18 cellular contexts compared by ENCODE assay signal in genomic region chr16:8733849-8734540, GRCh38. TPM values are rescaled to one million over a fixed set of nuclear protein-coding genes. Genes with fewer than 3 reads are reported as not detected.
A peak's percentile ranks its signal among the peaks of the same experiment; 100 is the strongest.
DNase-seq lines count a peak whose midpoint lies in the region; ATAC-seq, FAIRE-seq and TF ChIP-seq lines count a peak whose summit lies in the region.
"Had no signal": no experiment of that assay in that cellular context is flagged by ENCODE, and none has a peak within 500 bp of the region (broad histone marks: within the 10 kb centered on the region; RNA-seq: fewer than 3 reads in every experiment).

No MANE protein-coding gene starts in this region.

- H3K9ac ChIP-seq in H1 (replicated peaks in 1 of 4; ENCODE audit: extremely low read depth in 1 of 4, low read depth in 3 of 4, low read length in 3 of 4), result no peak overlapping the region
- H3K9ac ChIP-seq: BLaER1 had no signal

- no peak overlapping the region for H3K14ac ChIP-seq in H1 (ENCODE audit: insufficient read length)

- H3K4ac ChIP-seq in H1 (replicated peaks; ENCODE audit: insufficient read length, low read depth, low read length), result no peak overlapping the region

- H3K9me3 ChIP-seq in H1 (ENCODE audit: insufficient read depth in 2 of 2, low read depth in 1 of 2, low read length in 1 of 2) (peaks cover 8 to 11% of the 10 kb centered on the region in 2 experiments; a peak in 3 of 4 replicates), ovary (no peaks in the 10 kb centered on the region)
- H3K9me3 ChIP-seq: Caco-2 had no signal

- no peak overlapping the region for H2BK5ac ChIP-seq in H1 (ENCODE audit: low read depth, low read length)

- H4K8ac ChIP-seq in H1 (ENCODE audit: extremely low read depth, insufficient read depth, low read length), result no peak overlapping the region

- TF ChIP-seq POLR2A in H1 (IDR thresholded peaks at IDR 0.05; ENCODE audit: control extremely low read depth in 1 of 2, low read depth in 2 of 2, low read length in 2 of 2) (no peak), ovary (IDR thresholded peaks at IDR 0.05) (no peak)

- H2BK120ac ChIP-seq in H1 (replicated peaks; ENCODE audit: low read depth, low read length), result no peak overlapping the region

- H3K4me3 ChIP-seq in H1 (ENCODE audit: extremely low read depth in 1 of 4, insufficient read depth in 2 of 4, low read depth in 3 of 4, low read length in 4 of 4), result no peak overlapping the region
- no peak overlapping the region for H3K4me3 ChIP-seq in ovary
- H3K4me3 ChIP-seq: BLaER1, GM12878 had no signal

- no peak for TF ChIP-seq EP300 in H1 (IDR thresholded peaks at IDR 0.05; ENCODE audit: borderline replicate concordance in 1 of 2, low read depth in 2 of 2, low read length in 2 of 2)
- no peak for TF ChIP-seq EP300 in ovary (IDR thresholded peaks at IDR 0.05)

- WGBS in H1 (ENCODE audit: extremely low coverage in 1 of 2, insufficient coverage in 1 of 2, insufficient read length in 1 of 2, insufficient replicate concordance in 2 of 2, low coverage in 1 of 2, low lambda C conversion rate in 2 of 2, missing lambda C conversion rate in 1 of 2), 2 experiments, result 94% methylated on average over 5 of the region's 5 CpGs; no CpG with 5 or more reads in 1 of the 2 experiments
- 93 to 95% (median 94%) methylated on average over 5 of the region's 5 CpGs for WGBS in ovary, 3 donors

- POLR2A ChIA-PET in H1 (lab: Charles Lee; ENCODE audit: partially characterized antibody), result no interaction called here
- POLR2A ChIA-PET in naive thymus-derived CD8-positive, alpha-beta T cell (lab: Charles Lee), result no interaction called here

- no peak overlapping the region for H2BK20ac ChIP-seq in H1 (ENCODE audit: low read length)

- H3K9me3 Mint-ChIP-seq in IgD-negative memory B cell, result peaks cover 0 to 2% (median 0%) of the 10 kb centered on the region in 3 donors
- H3K9me3 Mint-ChIP-seq in glutamatergic neuron (ENCODE audit: unreplicated experiment), result peaks cover 13% of the 10 kb centered on the region
- H3K9me3 Mint-ChIP-seq in naive thymus-derived CD8-positive, alpha-beta T cell, result peaks cover 0 to 8% (median 0%) of the 10 kb centered on the region in 9 donors
- no peaks in the 10 kb centered on the region for H3K9me3 Mint-ChIP-seq in natural killer cell treated with Interleukin-12 subunit alpha and Interleukin-12 subunit beta and Interleukin-15 and Interleukin-18, amount 100 ng/mL, for 72 hours

- H4K91ac ChIP-seq in H1 (replicated peaks; ENCODE audit: insufficient read length, low read length), result no peak overlapping the region

- H3K56ac ChIP-seq in H1 (replicated peaks; ENCODE audit: insufficient read length, low read depth, low read length), result no peak overlapping the region

- H2BK15ac ChIP-seq in H1 (ENCODE audit: low read length), result no peak overlapping the region

- no peak overlapping the region for H2BK12ac ChIP-seq in H1 (ENCODE audit: low read depth, low read length)

- TF ChIP-seq RAD21 in H1 (IDR thresholded peaks at IDR 0.05 in 1 of 2, conservative IDR thresholded peaks at IDR 0.05 in 1 of 2; ENCODE audit: low read depth in 2 of 2, low read length in 2 of 2), result no peak

- H3K4me1 ChIP-seq in H1 (replicated peaks in 1 of 4; ENCODE audit: control insufficient read depth in 3 of 4, insufficient read depth in 4 of 4, low read length in 3 of 4) (peaks cover 0 to 3% (median 0%) of the 10 kb centered on the region in 4 experiments; a peak in 2 of 7 replicates), ovary (ENCODE audit: insufficient read depth) (no peaks in the 10 kb centered on the region)
- H3K4me1 ChIP-seq: Caco-2 had no signal

- H3K27me3 ChIP-seq in H1 (replicated peaks in 1 of 4; ENCODE audit: control insufficient read depth in 3 of 4, extremely low read depth in 1 of 4, insufficient read depth in 3 of 4, low read length in 3 of 4) (no peaks in the 10 kb centered on the region), ovary (no peaks in the 10 kb centered on the region)
- H3K27me3 ChIP-seq: BLaER1 had no signal

- H3K4me2 ChIP-seq in H1 (ENCODE audit: insufficient read depth in 1 of 2, low read depth in 2 of 2, low read length in 2 of 2), result no peak overlapping the region
- H3K4me2 ChIP-seq: BLaER1 had no signal

- no peak for ATAC-seq in naive thymus-derived CD8-positive, alpha-beta T cell
- ATAC-seq in natural killer cell treated with Interleukin-12 subunit alpha and Interleukin-12 subunit beta and Interleukin-15 and Interleukin-18, amount 100 ng/mL, for 72 hours, result no peak
- ATAC-seq: GM12878 had no signal

- DNase-seq in NCI-H510A treated with DMSO at 0.1 percent for 48 hours (lab: John Stamatoyannopoulos, UW) (peak; percentile 32), NCI-H510A (lab: John Stamatoyannopoulos, UW) (no peak), H1 (ENCODE audit: low read depth in 1 of 2, low spot score in 2 of 2) (no peak), glutamatergic neuron (no peak), ovary (no peak)
- DNase-seq in naive thymus-derived CD8-positive, alpha-beta T cell, result no peak
- DNase-seq in natural killer cell treated with Interleukin-12 subunit alpha and Interleukin-12 subunit beta and Interleukin-15 and Interleukin-18, amount 100 ng/mL, for 72 hours (ENCODE audit: low spot score), result no peak
- DNase-seq: AML-193; Caco-2; CD8-positive, alpha-beta memory T cell; DMS79; HCEC 1CT had no signal

- H2AFZ ChIP-seq in H1 (ENCODE audit: low read length), result no peak overlapping the region

- H3K27ac Mint-ChIP-seq in IgD-negative memory B cell (peak overlapping the region in 2 of 3 donors; percentile 10 to 16), glutamatergic neuron (ENCODE audit: unreplicated experiment) (peak overlapping the region; percentile 62)
- no peak overlapping the region for H3K27ac Mint-ChIP-seq in naive thymus-derived CD8-positive, alpha-beta T cell
- no peak overlapping the region for H3K27ac Mint-ChIP-seq in natural killer cell treated with Interleukin-12 subunit alpha and Interleukin-12 subunit beta and Interleukin-15 and Interleukin-18, amount 100 ng/mL, for 72 hours
- H3K27ac Mint-ChIP-seq: CD8-positive, alpha-beta memory T cell had no signal

- H2AK5ac ChIP-seq in H1 (ENCODE audit: low read depth, low read length), result no peak overlapping the region

- H3K36me3 ChIP-seq in H1 (ENCODE audit: control insufficient read depth in 2 of 4, insufficient read depth in 4 of 4, low read length in 3 of 4), result no peaks in the 10 kb centered on the region
- H3K36me3 ChIP-seq in ovary, result no peaks in the 10 kb centered on the region

- no peak overlapping the region for H3K4me3 Mint-ChIP-seq in IgD-negative memory B cell
- H3K4me3 Mint-ChIP-seq in glutamatergic neuron (ENCODE audit: unreplicated experiment), result no peak overlapping the region
- H3K4me3 Mint-ChIP-seq in naive thymus-derived CD8-positive, alpha-beta T cell, result no peak overlapping the region
- no peak overlapping the region for H3K4me3 Mint-ChIP-seq in natural killer cell treated with Interleukin-12 subunit alpha and Interleukin-12 subunit beta and Interleukin-15 and Interleukin-18, amount 100 ng/mL, for 72 hours
- H3K4me3 Mint-ChIP-seq: CD8-positive, alpha-beta memory T cell had no signal

- no peaks in the 10 kb centered on the region for H3K79me1 ChIP-seq in H1 (ENCODE audit: low read depth, low read length)

- TF ChIP-seq CTCF in H1 (IDR thresholded peaks at IDR 0.05; ENCODE audit: control extremely low read depth in 1 of 3, insufficient read depth in 1 of 3, low read depth in 1 of 3, low read length in 3 of 3), result no peak
- TF ChIP-seq CTCF in glutamatergic neuron (IDR thresholded peaks at IDR 0.05; ENCODE audit: partially characterized antibody, unreplicated experiment), result no peak
- TF ChIP-seq CTCF in ovary (IDR thresholded peaks at IDR 0.05), result no peak

- no peaks in the 10 kb centered on the region for H3K27me3 Mint-ChIP-seq in IgD-negative memory B cell
- peaks cover 14% of the 10 kb centered on the region for H3K27me3 Mint-ChIP-seq in glutamatergic neuron (ENCODE audit: unreplicated experiment)
- H3K27me3 Mint-ChIP-seq in naive thymus-derived CD8-positive, alpha-beta T cell, result no peaks in the 10 kb centered on the region
- H3K27me3 Mint-ChIP-seq in natural killer cell treated with Interleukin-12 subunit alpha and Interleukin-12 subunit beta and Interleukin-15 and Interleukin-18, amount 100 ng/mL, for 72 hours, result no peaks in the 10 kb centered on the region
- H3K27me3 Mint-ChIP-seq: CD8-positive, alpha-beta memory T cell had no signal

- peaks cover 12 to 20% (median 20%) of the 10 kb centered on the region in 3 donors for H3K4me1 Mint-ChIP-seq in IgD-negative memory B cell
- peaks cover 15% of the 10 kb centered on the region for H3K4me1 Mint-ChIP-seq in glutamatergic neuron (ENCODE audit: low read depth, unreplicated experiment)
- peaks cover 0 to 11% (median 5%) of the 10 kb centered on the region in 4 donors for H3K4me1 Mint-ChIP-seq in naive thymus-derived CD8-positive, alpha-beta T cell
- H3K4me1 Mint-ChIP-seq in natural killer cell treated with Interleukin-12 subunit alpha and Interleukin-12 subunit beta and Interleukin-15 and Interleukin-18, amount 100 ng/mL, for 72 hours (ENCODE audit: low read depth in 2 of 2), result peaks cover 0 to 11% of the 10 kb centered on the region in 2 donors

- H4K5ac ChIP-seq in H1 (ENCODE audit: insufficient read length, low read depth, low read length), result no peak overlapping the region

- H3K27ac ChIP-seq in H1 (ENCODE audit: low read depth, low read length), result no peak overlapping the region
- no peak overlapping the region for H3K27ac ChIP-seq in ovary
- H3K27ac ChIP-seq: 22Rv1, BLaER1 had no signal

- H4K20me1 ChIP-seq in H1 (replicated peaks in 1 of 2; ENCODE audit: control insufficient read depth in 1 of 2, insufficient read depth in 2 of 2, low read length in 2 of 2), result no peaks in the 10 kb centered on the region
- H4K20me1 ChIP-seq: BLaER1 had no signal

- intact Hi-C loops in ovary (cut with DNase I), result no loop called here

- H3K36me3 Mint-ChIP-seq in IgD-negative memory B cell, result peaks cover 4% of the 10 kb centered on the region
- peaks cover 13% of the 10 kb centered on the region for H3K36me3 Mint-ChIP-seq in glutamatergic neuron (ENCODE audit: unreplicated experiment)
- peaks cover 6 to 22% (median 10%) of the 10 kb centered on the region in 3 donors for H3K36me3 Mint-ChIP-seq in naive thymus-derived CD8-positive, alpha-beta T cell
- no peaks in the 10 kb centered on the region for H3K36me3 Mint-ChIP-seq in natural killer cell treated with Interleukin-12 subunit alpha and Interleukin-12 subunit beta and Interleukin-15 and Interleukin-18, amount 100 ng/mL, for 72 hours

- no peak for FAIRE-seq in H1 (lab: Jason Lieb, UNC)
- FAIRE-seq: GM12878, GM18507, HTR-8/SVneo had no signal

- no peak overlapping the region for H3K18ac ChIP-seq in H1 (ENCODE audit: extremely low read depth, low read length)

- no peaks in the 10 kb centered on the region for H3K79me2 ChIP-seq in H1 (ENCODE audit: control insufficient read depth in 1 of 2, insufficient read depth in 2 of 2, low read length in 2 of 2)

- no peaks in the 10 kb centered on the region for H3K23me2 ChIP-seq in H1 (ENCODE audit: low read depth, low read length)

- CTCF ChIA-PET in H1 (lab: Charles Lee; ENCODE audit: partially characterized antibody), result no interaction called here

- H3K23ac ChIP-seq in H1 (ENCODE audit: insufficient read length), result no peak overlapping the region

RNA-seq across cellular contexts. Expression of gene ABAT, which starts 59.6 kb away (rescaled TPM):
- polyA plus RNA-seq in IgD-negative memory B cell (3.3 TPM), H1 (2011; rRNA removed) (6.4 and 6.9 TPM in 2 replicates), ovary (10 to 100 TPM; 13.8 to 17.0 TPM)
- 8.4 and 8.9 TPM in 2 replicates for total RNA-seq in H1 (2021; fragmentation: NEBNext Ultra II Directional; extraction: Animal tissue kit (Norgen Biotek cat#: 25700))
- polyA plus RNA-seq in H1 (2011; cell fraction: cytosol; rRNA removed), result 6.9 TPM
- polyA plus RNA-seq in H1 (2011; cell fraction: nucleus; rRNA removed), result 8.7 TPM
- polyA plus RNA-seq in H1 (2012, experiment 1 of 2), result 6.1 to 7.6 TPM (median 6.4 TPM) in 4 replicates
- 1.9 TPM for polyA plus RNA-seq in H1 (2012, experiment 2 of 2)
- 4.4 TPM for polyA plus RNA-seq in H1 (2013, experiment 1 of 2)
- polyA plus RNA-seq in H1 (2013, experiment 2 of 2), result 4.5 TPM
- polyA minus RNA-seq in H1 (2011; rRNA and poly(A)+ RNA removed), result 7.2 and 7.5 TPM in 2 replicates
- 4.3 TPM for polyA minus RNA-seq in H1 (2011; cell fraction: cytosol; rRNA and poly(A)+ RNA removed)
- 7.7 TPM for polyA minus RNA-seq in H1 (2011; cell fraction: nucleus; rRNA and poly(A)+ RNA removed)
- total RNA-seq in glutamatergic neuron (ENCODE audit: unreplicated experiment) (70.9 TPM), ovary (10 to 100 TPM in 4 of 7 donors, 1 to 10 TPM in 3; 3.8 to 20.3 (median 11.4) TPM)
- 1 to 10 TPM; 10.0 TPM for total RNA-seq in naive thymus-derived CD8-positive, alpha-beta T cell
- polyA plus RNA-seq in naive thymus-derived CD8-positive, alpha-beta T cell, result 1 to 10 TPM; 1.7 to 2.4 (median 1.7) TPM
- 1 to 10 TPM; 8.7 TPM for total RNA-seq in natural killer cell treated with Interleukin-12 subunit alpha and Interleukin-12 subunit beta and Interleukin-15 and Interleukin-18, amount 100 ng/mL, for 72 hours

Comparison
In these comparisons a context has a peak if more than half of its experiments do, and no peak if none do; other contexts are left out.
1. H3K27ac Mint-ChIP-seq: peak in IgD-negative memory B cell (2 of 3) and glutamatergic neuron (single experiment); none in naive thymus-derived CD8-positive, alpha-beta T cell (0 of 10) and natural killer cell treated with Interleukin-12 subunit alpha and Interleukin-12 subunit beta and Interleukin-15 and Interleukin-18, amount 100 ng/mL, for 72 hours (0 of 2).